1 cellular context compared by ENCODE assay signal in genomic region chr2:222672068-222672401, GRCh38.
TF ChIP-seq lines count a peak whose summit lies in the region.

No MANE protein-coding gene starts in this region.

TF ChIP-seq in H1, 55 proteins besides CTCF, POLR2A, EP300 and RAD21:
- TF ChIP-seq JUND (IDR thresholded peaks at IDR 0.05; ENCODE audit: low read length) (no peak), TEAD4 (IDR thresholded peaks at IDR 0.05; ENCODE audit: low read depth, low read length) (no peak), RXRA (IDR thresholded peaks at IDR 0.05; ENCODE audit: insufficient read depth, low read depth, low read length) (no peak), POU5F1 (IDR thresholded peaks at IDR 0.05; ENCODE audit: low read depth, low read length) (no peak), E2F6 (IDR thresholded peaks at IDR 0.05) (no peak), SUZ12 (IDR thresholded peaks at IDR 0.05; ENCODE audit: low read length) (no peak), NANOG (IDR thresholded peaks at IDR 0.05; ENCODE audit: insufficient read depth, low read depth, low read length, poor library complexity, severe bottlenecking) (no peak), SP2 (IDR thresholded peaks at IDR 0.05; ENCODE audit: low read length) (no peak), ZNF274 (IDR thresholded peaks at IDR 0.05; ENCODE audit: borderline replicate concordance, extremely low read depth, low read length) (no peak), GABPA (IDR thresholded peaks at IDR 0.05; ENCODE audit: borderline replicate concordance, insufficient read depth, low read length) (no peak), ASH2L (IDR thresholded peaks at IDR 0.05; ENCODE audit: low read length) (no peak), RBBP5 (IDR thresholded peaks at IDR 0.05; ENCODE audit: borderline replicate concordance, low read depth, low read length) (no peak), POLR2AphosphoS5 (IDR thresholded peaks at IDR 0.05; ENCODE audit: low read depth, low read length) (no peak), BCL11A (IDR thresholded peaks at IDR 0.05; ENCODE audit: low read depth in 2 of 2, low read length in 2 of 2) (no peak), ATF3 (IDR thresholded peaks at IDR 0.05; ENCODE audit: insufficient read depth, low read depth, low read length) (no peak), TAF1 (IDR thresholded peaks at IDR 0.05; ENCODE audit: low read depth, low read length) (no peak), EZH2 (IDR thresholded peaks at IDR 0.05; ENCODE audit: low read depth, low read length, severe bottlenecking) (no peak)
